In the genomic region with DNA sequence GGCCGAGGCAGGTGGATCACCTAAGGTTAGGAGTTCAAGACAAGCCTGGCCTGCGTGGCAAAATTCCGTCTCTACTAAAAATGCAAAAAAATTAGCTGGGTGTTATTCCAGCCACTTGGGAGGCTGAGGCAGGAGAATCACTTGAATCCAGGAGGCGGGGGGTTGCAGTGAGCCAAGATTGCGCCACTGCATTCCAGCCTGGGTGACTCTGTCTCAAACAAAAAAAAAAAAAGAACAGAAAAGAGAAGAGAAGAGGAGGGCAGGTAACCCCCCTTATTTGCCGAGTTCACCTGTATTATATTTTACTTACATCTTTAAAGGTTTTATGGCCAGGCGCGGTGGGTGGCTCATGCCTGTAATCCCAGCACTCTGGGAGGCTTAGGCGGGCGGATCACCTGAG, we compare ENCODE assay signal across 11 cellular contexts.
DNase-seq lines count a peak whose midpoint lies in the region; ATAC-seq, FAIRE-seq and TF ChIP-seq lines count a peak whose summit lies in the region.
"Had no signal": no experiment of that assay in that cellular context is flagged by ENCODE, and none has a peak within 500 bp of the region (broad histone marks: within the 10 kb centered on the region; RNA-seq: fewer than 3 reads in every experiment).

No MANE protein-coding gene starts in this region.

- peaks cover 0 to 17% of the 10 kb centered on the region in 2 donors for H3K36me3 ChIP-seq in psoas muscle (ENCODE audit: insufficient read depth in 1 of 2, low read depth in 1 of 2)

- intact Hi-C loops in CD14-positive monocyte (cut with micrococcal nuclease) (loop anchor here in 1 of 2 donors (5.0 kb wide), 1 partner anchor 267 kb away; a partner anchor contains a TSS), psoas muscle (cut with DNase I) (loop anchor here in 1 of 2 donors (10.0 kb wide), 1 partner anchor 305 kb away; no protein-coding TSS in a partner anchor)

- H3K27ac ChIP-seq in coronary artery (peak overlapping the region; percentile 95 to 96), psoas muscle (peak overlapping the region; percentile 38)

- no peak for ATAC-seq in psoas muscle
- ATAC-seq in GM21528 (IDR thresholded peaks at IDR 0.05; ENCODE audit: low FRiP score, unreplicated experiment), result no peak
- ATAC-seq in HG02678 (IDR thresholded peaks at IDR 0.05; ENCODE audit: unreplicated experiment), result no peak

- in situ Hi-C loops in KBM-7 (cut with MboI; ENCODE audit: low pct_unique_long_range_greater_than_20kb, low sequenced_read_pairs), result no loop called here

- peaks cover 88% of the 10 kb centered on the region for H3K4me1 Mint-ChIP-seq in CD14-positive monocyte
- peaks cover 55 to 70% (median 58%) of the 10 kb centered on the region in 3 donors for H3K4me1 Mint-ChIP-seq in IgD-negative memory B cell

- H3K9me3 ChIP-seq in psoas muscle, result no peaks in the 10 kb centered on the region

- H3K27me3 ChIP-seq in psoas muscle (ENCODE audit: insufficient read depth in 3 of 3, low read length in 2 of 3), result no peaks in the 10 kb centered on the region

- H3K4me3 Mint-ChIP-seq in CD14-positive monocyte, result peak overlapping the region; percentile 11 to 50
- no peak overlapping the region for H3K4me3 Mint-ChIP-seq in IgD-negative memory B cell

- no peaks in the 10 kb centered on the region for H3K9me3 Mint-ChIP-seq in CD14-positive monocyte
- no peaks in the 10 kb centered on the region for H3K9me3 Mint-ChIP-seq in IgD-negative memory B cell

- TF ChIP-seq CTCF in CD14-positive monocyte (IDR thresholded peaks at IDR 0.05), result no peak
- TF ChIP-seq CTCF in coronary artery (IDR thresholded peaks at IDR 0.05), result no peak
- TF ChIP-seq CTCF in psoas muscle (IDR thresholded peaks at IDR 0.05), result no peak

- H3K27ac Mint-ChIP-seq in CD14-positive monocyte (peak overlapping the region; percentile 97 to 100 (median 99)), IgD-negative memory B cell (peak overlapping the region in 2 of 3 donors; percentile 15 to 67)

- no peak for DNase-seq in CD14-positive monocyte (ENCODE audit: low spot score)
- no peak for DNase-seq in coronary artery (ENCODE audit: low spot score)
- DNase-seq in psoas muscle, result no peak
- no peak for DNase-seq in KBM-7
- no peak for DNase-seq in urothelium cell line (ENCODE audit: low spot score)
- DNase-seq: cortex of kidney, NCI-H1417 had no signal

- H3K27me3 Mint-ChIP-seq in CD14-positive monocyte (ENCODE audit: low read depth in 3 of 3) (peaks cover 0 to 2% (median 0%) of the 10 kb centered on the region in 3 donors), IgD-negative memory B cell (no peaks in the 10 kb centered on the region)

- H3K4me3 ChIP-seq in coronary artery, result no peak overlapping the region
- no peak overlapping the region for H3K4me3 ChIP-seq in psoas muscle

- FAIRE-seq in urothelium cell line (lab: Jason Lieb, UNC), result no peak
- FAIRE-seq: H54 had no signal

- 94 to 96% (median 95%) methylated on average over 10 of the region's 10 CpGs for WGBS in psoas muscle, 3 donors

- H3K4me1 ChIP-seq in psoas muscle, result peaks cover 47% of the 10 kb centered on the region

- H3K36me3 Mint-ChIP-seq in CD14-positive monocyte, result peaks cover 25 to 53% of the 10 kb centered on the region in 2 donors
- H3K36me3 Mint-ChIP-seq in IgD-negative memory B cell, result peaks cover 3% of the 10 kb centered on the region

Comparison
In these comparisons a context has a peak if more than half of its experiments do, and no peak if none do; other contexts are left out.
1. H3K4me3 Mint-ChIP-seq: peak in CD14-positive monocyte (2 of 2); none in IgD-negative memory B cell (0 of 4).